In the genomic region with DNA sequence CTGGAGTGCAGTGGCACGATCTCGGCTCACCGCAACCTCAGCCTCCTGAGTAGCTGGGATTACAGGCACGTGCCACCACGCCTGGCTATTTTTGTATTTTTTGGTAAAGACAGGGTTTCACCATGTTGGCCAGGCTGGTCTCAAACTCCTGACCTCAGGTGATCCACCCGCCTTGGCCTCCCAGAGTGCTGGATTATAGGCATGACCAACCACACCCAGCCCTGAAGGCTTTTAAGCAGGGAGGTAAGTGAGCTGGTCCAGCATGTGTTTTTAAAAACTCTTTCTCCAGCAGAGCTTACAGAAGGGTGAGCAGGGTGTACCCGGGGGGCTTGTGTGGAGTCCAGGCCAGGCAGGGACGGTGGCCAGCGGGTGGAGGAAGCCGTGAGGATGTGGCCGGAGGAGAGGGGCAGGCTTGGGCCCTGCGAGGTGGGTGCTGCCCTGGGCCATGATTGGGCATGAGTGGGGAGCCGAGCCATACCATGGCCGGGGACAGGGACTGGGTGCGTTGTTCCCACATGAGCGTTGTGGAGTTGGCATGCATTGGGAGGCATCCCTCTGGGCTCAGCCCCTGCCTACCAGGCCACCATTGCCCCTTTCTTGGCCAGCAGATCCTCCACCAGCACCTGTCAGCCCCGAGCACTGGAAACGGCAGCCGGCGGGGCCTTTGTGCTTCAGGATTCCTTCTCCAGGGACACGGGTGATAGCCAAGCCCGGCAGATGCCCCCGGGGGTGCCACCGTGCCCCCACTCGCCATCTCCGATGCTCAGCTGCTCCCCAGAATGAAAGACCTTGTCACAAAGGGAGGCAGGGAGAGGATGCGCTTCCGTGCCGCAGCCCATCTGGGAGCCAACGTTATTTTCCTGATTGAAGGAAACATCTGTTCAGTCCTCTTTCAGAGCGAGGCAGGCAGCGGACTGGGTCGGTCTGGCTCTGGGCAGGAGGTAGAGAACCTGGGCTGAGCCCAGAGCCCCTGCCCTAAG, we compare ENCODE assay signal across 19 cellular contexts.
DNase-seq lines count a peak whose midpoint lies in the region; ATAC-seq, FAIRE-seq and TF ChIP-seq lines count a peak whose summit lies in the region.
"Had no signal": no experiment of that assay in that cellular context is flagged by ENCODE, and none has a peak within 500 bp of the region (broad histone marks: within the 10 kb centered on the region; RNA-seq: fewer than 3 reads in every experiment).

No MANE protein-coding gene starts in this region.

- BruUV-seq in PC-9 (replicated peaks; lab: Mats Ljungman, UMichigan), result no TSS peak

- peak; percentile 34 for DNase-seq in M059J (ENCODE audit: low read depth)
- no peak for DNase-seq in PC-9
- peak; percentile 74 for DNase-seq in kidney
- DNase-seq in HTR-8/SVneo (ENCODE audit: insufficient read length, low spot score), result no peak
- no peak for DNase-seq in upper lobe of right lung
- DNase-seq: activated naive CD4-positive, alpha-beta T cell treated with anti-CD3 and anti-CD28 coated beads for 36 hours; foreskin melanocyte; HFFc6; Kasumi-1; kidney glomerular epithelial cell; midbrain; NCI-H1417 treated with DMSO at 0.1 percent for 48 hours; NCI-H2227 treated with DMSO at 0.1 percent for 48 hours; stimulated activated CD4-positive, alpha-beta T cell treated with anti-CD3 and anti-CD28 coated beads, Interleukin-2, amount 100 ng/mL, for 48 hours had no signal

- H3K4me1 ChIP-seq in PC-9 (replicated peaks; ENCODE audit: insufficient read depth) (peaks cover 15% of the 10 kb centered on the region), kidney (ENCODE audit: control insufficient read depth in 1 of 2, insufficient read depth in 1 of 2, low read depth in 1 of 2, low read length in 2 of 2) (peaks cover 0 to 9% of the 10 kb centered on the region in 2 donors), skeletal muscle satellite cell (ENCODE audit: control insufficient read depth, insufficient read depth, low read length) (peaks cover 39% of the 10 kb centered on the region), upper lobe of right lung (peaks cover 28% of the 10 kb centered on the region)

- POLR2A ChIA-PET in PC-9 (lab: Charles Lee; ENCODE audit: unreplicated experiment), result interaction anchor here (0.6 kb wide), 1 partner anchor 52 kb away, joined by 3 read pairs; no protein-coding TSS in a partner anchor

- intact Hi-C loops in PC-9 (cut with micrococcal nuclease; ENCODE audit: unreplicated experiment) (no loop called here), kidney (cut with DNase I) (no loop called here), upper lobe of right lung (cut with DNase I) (no loop called here)

- H3K36me3 ChIP-seq in PC-9 (ENCODE audit: low read depth) (no peaks in the 10 kb centered on the region), kidney (ENCODE audit: control insufficient read depth in 1 of 2, insufficient read depth in 2 of 2, low read length in 2 of 2) (no peaks in the 10 kb centered on the region), skeletal muscle satellite cell (ENCODE audit: insufficient read depth, low read length) (no peaks in the 10 kb centered on the region), upper lobe of right lung (no peaks in the 10 kb centered on the region)

- H3F3A ChIP-seq in PC-9 (ENCODE audit: insufficient read depth, low read depth), result peaks cover 31% of the 10 kb centered on the region; the same call in 1 of the 2 replicates

- 0 out of 2 replicates have a peak overlapping the region, but pooled peaks have one; percentile 2 for H3K4me2 ChIP-seq in PC-9
- peak overlapping the region; percentile 41 for H3K4me2 ChIP-seq in skeletal muscle satellite cell (ENCODE audit: low read length)

- no peak overlapping the region for H2AFZ ChIP-seq in PC-9

- TF ChIP-seq CTCF in PC-9 (conservative IDR thresholded peaks at IDR 0.05) (no peak), kidney (IDR thresholded peaks at IDR 0.05; ENCODE audit: borderline replicate concordance, extremely low read depth, insufficient read depth) (no peak), upper lobe of right lung (IDR thresholded peaks at IDR 0.05) (no peak)

- CTCF ChIA-PET in PC-9 (lab: Charles Lee), result no interaction called here

- H3K27me3 ChIP-seq in PC-9 (ENCODE audit: insufficient read depth, low read depth), result no peaks in the 10 kb centered on the region
- no peaks in the 10 kb centered on the region for H3K27me3 ChIP-seq in skeletal muscle satellite cell (ENCODE audit: control insufficient read depth, insufficient read depth, low read length)
- no peaks in the 10 kb centered on the region for H3K27me3 ChIP-seq in upper lobe of right lung

- H3K4me3 ChIP-seq in PC-9 (no peak overlapping the region), kidney (ENCODE audit: low read length in 2 of 2) (no peak overlapping the region), skeletal muscle satellite cell (ENCODE audit: low read length) (no peak overlapping the region), upper lobe of right lung (no peak overlapping the region)

- H3K9me3 ChIP-seq in PC-9 (ENCODE audit: insufficient read depth, low read depth) (no peaks in the 10 kb centered on the region), kidney (ENCODE audit: control insufficient read depth in 1 of 2, low read length in 2 of 2) (no peaks in the 10 kb centered on the region), skeletal muscle satellite cell (replicated peaks; ENCODE audit: low read length) (no peaks in the 10 kb centered on the region), upper lobe of right lung (no peaks in the 10 kb centered on the region)

- H3K27ac ChIP-seq in PC-9 (no peak overlapping the region), kidney (ENCODE audit: low read depth in 2 of 2, low read length in 2 of 2) (no peak overlapping the region), upper lobe of right lung (no peak overlapping the region)

- peaks cover 85% of the 10 kb centered on the region for H3K79me2 ChIP-seq in PC-9 (ENCODE audit: low read depth)

- FAIRE-seq in kidney (lab: Jason Lieb, UNC) (no peak), HTR-8/SVneo (lab: Jason Lieb, UNC) (no peak)
- FAIRE-seq: astrocyte, colon, endothelial cell of umbilical vein had no signal

- H3K9me2 ChIP-seq in PC-9 (ENCODE audit: insufficient read depth), result no peaks in the 10 kb centered on the region

- H4K20me1 ChIP-seq in PC-9 (ENCODE audit: insufficient read depth), result peaks cover 81% of the 10 kb centered on the region

- ATAC-seq in HG03039 (IDR thresholded peaks at IDR 0.05; ENCODE audit: unreplicated experiment) (no peak), upper lobe of right lung (no peak)

- H3K9ac ChIP-seq in kidney (ENCODE audit: low read length in 2 of 2), result no peak overlapping the region
- H3K9ac ChIP-seq in skeletal muscle satellite cell (ENCODE audit: low read depth, low read length), result peak overlapping the region; percentile 11

Comparison
In these comparisons a context has a peak if more than half of its experiments do, and no peak if none do; other contexts are left out.
1. DNase-seq: peak in M059J (single experiment) and kidney (single experiment); none in PC-9 (0 of 2), HTR-8/SVneo (single experiment) and upper lobe of right lung (single experiment).